Comparison of ENCODE assay signal across 8 cellular contexts in genomic region chr5:150523472-150524350, GRCh38. TPM values are rescaled to one million over a fixed set of nuclear protein-coding genes. Genes with fewer than 3 reads are reported as not detected.
DNase-seq lines count a peak whose midpoint lies in the region; ATAC-seq, FAIRE-seq and TF ChIP-seq lines count a peak whose summit lies in the region.

No MANE protein-coding gene starts in this region.

- intact Hi-C loops in kidney (cut with DNase I): no loop called here

- H3K27ac ChIP-seq in OCI-LY3 (ENCODE audit: low read length) (no peak overlapping the region), caudate nucleus (ENCODE audit: low read depth, low read length) (peak overlapping the region; percentile 79), kidney (ENCODE audit: low read depth in 2 of 2, low read length in 2 of 2) (no peak overlapping the region), substantia nigra (ENCODE audit: low read depth, low read length, poor library complexity, severe bottlenecking) (peak overlapping the region; percentile 87)

- FAIRE-seq in GM18507 (lab: Jason Lieb, UNC) (peak; percentile 81), kidney (lab: Jason Lieb, UNC) (no peak)

- H4K20me1 ChIP-seq in OCI-LY3 (ENCODE audit: insufficient read depth, low read length): no peaks in the 10 kb centered on the region

- H3K4me1 ChIP-seq in OCI-LY3 (ENCODE audit: low read length) (no peaks in the 10 kb centered on the region), kidney (ENCODE audit: control insufficient read depth in 1 of 2, insufficient read depth in 1 of 2, low read depth in 1 of 2, low read length in 2 of 2) (peaks cover 2 to 7% of the 10 kb centered on the region in 2 donors)

- no peak overlapping the region for H3K4me2 ChIP-seq in OCI-LY3 (ENCODE audit: low read length)

- ATAC-seq in GM19397 (IDR thresholded peaks at IDR 0.05; ENCODE audit: unreplicated experiment) (no peak), HG02840 (IDR thresholded peaks at IDR 0.05; ENCODE audit: low FRiP score, unreplicated experiment) (no peak)

- no peak overlapping the region for H3K4me3 ChIP-seq in OCI-LY3 (ENCODE audit: low read length)
- H3K4me3 ChIP-seq in kidney (ENCODE audit: low read length in 2 of 2): no peak overlapping the region

- no peaks in the 10 kb centered on the region for H3K27me3 ChIP-seq in OCI-LY3 (ENCODE audit: low read depth, low read length)

- H3K9me3 ChIP-seq in OCI-LY3 (ENCODE audit: insufficient read depth, low read length) (no peaks in the 10 kb centered on the region), kidney (ENCODE audit: control insufficient read depth in 1 of 2, low read length in 2 of 2) (no peaks in the 10 kb centered on the region)

- H2AFZ ChIP-seq in OCI-LY3 (ENCODE audit: low read depth, low read length): no peak overlapping the region

- H3K9ac ChIP-seq in OCI-LY3 (ENCODE audit: low read length) (no peak overlapping the region), kidney (ENCODE audit: low read length in 2 of 2) (no peak overlapping the region)

- no peaks in the 10 kb centered on the region for H3K79me2 ChIP-seq in OCI-LY3 (ENCODE audit: low read length)

- H3K36me3 ChIP-seq in OCI-LY3 (replicated peaks; ENCODE audit: low read depth, low read length) (no peaks in the 10 kb centered on the region), kidney (ENCODE audit: control insufficient read depth in 1 of 2, insufficient read depth in 2 of 2, low read length in 2 of 2) (peaks cover 6 to 11% of the 10 kb centered on the region in 2 donors)

- peak in 11 of 14 donors; percentile 18 to 52 (median 42) for DNase-seq in C1 segment of cervical spinal cord (lab: John Stamatoyannopoulos, UW)
- DNase-seq in GM18507 (ENCODE audit: extremely low spot score, insufficient read length, low read depth): peak; percentile 37
- DNase-seq in caudate nucleus (lab: John Stamatoyannopoulos, UW): peak in 38 of 61 donors; percentile 5 to 75 (median 50)
- DNase-seq in kidney: peak; percentile 70
- DNase-seq in substantia nigra (lab: John Stamatoyannopoulos, UW): peak in 36 of 49 donors; percentile 23 to 80 (median 55)

- TF ChIP-seq CTCF in OCI-LY3 (IDR thresholded peaks at IDR 0.05; ENCODE audit: low read depth, low read length) (peak; percentile 44), kidney (IDR thresholded peaks at IDR 0.05; ENCODE audit: borderline replicate concordance, extremely low read depth, insufficient read depth) (peak; percentile 54)

RNA-seq across cellular contexts. Expression of gene NDST1, which starts 15.8 kb away (rescaled TPM):
- total RNA-seq in kidney: 60.7 TPM
- 11.7 TPM for polyA plus RNA-seq in kidney (ENCODE audit: insufficient read depth, low read depth, low replicate concordance)

Comparison
In these comparisons a context has a peak if more than half of its experiments do, and no peak if none do; other contexts are left out.
1. H3K27ac ChIP-seq: peak in caudate nucleus (single experiment) and substantia nigra (single experiment); none in OCI-LY3 (single experiment) and kidney (0 of 2).
2. Peak in every context shown above with its lines, with median percentiles within 50 percentile points of each other: DNase-seq.